28 cellular contexts compared by ENCODE assay signal in the genomic region with DNA sequence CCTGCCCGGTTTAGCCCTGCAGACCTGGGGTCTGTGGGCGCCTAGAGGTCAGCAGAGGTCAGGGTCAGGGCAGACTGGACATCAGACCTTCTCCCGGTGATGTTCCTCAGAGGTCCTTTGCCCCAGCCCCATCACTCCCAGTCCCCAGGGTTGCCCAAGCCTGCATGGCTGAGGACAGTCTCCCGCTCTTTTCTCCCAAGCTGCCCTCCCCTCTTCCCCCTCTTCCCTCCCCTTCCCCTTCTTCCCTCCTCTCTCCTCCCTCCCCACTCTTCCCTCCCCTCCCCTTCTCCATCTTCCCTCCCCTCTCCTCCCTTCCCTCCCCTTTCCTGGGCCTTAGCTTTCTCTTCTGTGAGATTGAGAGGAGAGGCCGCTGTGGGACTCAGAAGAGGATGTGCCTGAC. TPM values are rescaled to one million over a fixed set of nuclear protein-coding genes. Genes with fewer than 3 reads are reported as not detected.
"Had no signal": no experiment of that assay in that cellular context is flagged by ENCODE, and none has a peak within 500 bp of the region (broad histone marks: within the 10 kb centered on the region; RNA-seq: fewer than 3 reads in every experiment).

No MANE protein-coding gene starts in this region.

- H3K9me3 Mint-ChIP-seq: activated CD4-positive, alpha-beta memory T cell treated with anti-CD3 and anti-CD28 coated beads, Interleukin-2, amount 10 ng/mL, durations not matched to agents 7 days and 5 days; activated naive CD4-positive, alpha-beta T cell treated with anti-CD3 and anti-CD28 coated beads for 36 hours; activated T-helper 17 cell treated with anti-CD3 and anti-CD28 coated beads, Interleukin-2, amount 50 U/mL, for 72 hours; central memory CD8-positive, alpha-beta T cell; T-helper 1 cell treated with Interleukin-12 subunit alpha and Interleukin-12 subunit beta and Interleukin-4 antibody, amounts not matched to agents 30 μg/mL and 1 μg/mL, for 36 hours had no signal

- H3K4me3 ChIP-seq: MG63 had no signal

- H3K36me3 ChIP-seq: MG63 had no signal

- H3K9me3 ChIP-seq: MG63 had no signal

- DNase-seq: activated CD4-positive, alpha-beta memory T cell treated with anti-CD3 and anti-CD28 coated beads, Interleukin-2, amount 10 ng/mL, durations not matched to agents 7 days and 5 days; activated CD4-positive, alpha-beta T cell treated with anti-CD3 and anti-CD28 coated beads, Interleukin-2, amount 50 U/mL, for 1 hour; activated CD4-positive, CD25-positive, alpha-beta regulatory T cell; activated gamma-delta T cell; activated naive CD4-positive, alpha-beta T cell treated with anti-CD3 and anti-CD28 coated beads for 36 hours; activated T-cell treated with anti-CD3 and anti-CD28 coated beads for 4 hours; activated T-cell treated with anti-CD3 and anti-CD28 coated beads, Interleukin-2, amount 50 U/mL, for 48 hours; amygdala; MG63; NCI-H1105; NCI-H1436; NCI-H1694 treated with DMSO at 0.1 percent for 48 hours; NCI-H2029 treated with DMSO at 0.1 percent for 48 hours; NCI-H446; NCI-H524; NCI-H748 treated with DMSO at 0.1 percent for 48 hours; NK-92 treated with Interleukin-12 subunit alpha and Interleukin-12 subunit beta, amount 100 ng/mL, for 24 hours; PC-3; SHP77 treated with DMSO at 0.1 percent for 48 hours had no signal

- FAIRE-seq: astrocyte, RCC 7860 had no signal

- H3K4me1 Mint-ChIP-seq: activated CD4-positive, alpha-beta memory T cell treated with anti-CD3 and anti-CD28 coated beads, Interleukin-2, amount 10 ng/mL, durations not matched to agents 7 days and 5 days; activated T-helper 17 cell treated with anti-CD3 and anti-CD28 coated beads, Interleukin-2, amount 50 U/mL, for 72 hours; central memory CD8-positive, alpha-beta T cell had no signal

- H3K36me3 Mint-ChIP-seq: activated naive CD8-positive, alpha-beta T cell; brain had no signal

- ATAC-seq: activated T-helper 17 cell treated with anti-CD3 and anti-CD28 coated beads, Interleukin-2, amount 50 U/mL, for 72 hours; PC-3 had no signal

- H3K27ac Mint-ChIP-seq: activated CD4-positive, alpha-beta memory T cell treated with anti-CD3 and anti-CD28 coated beads, Interleukin-2, amount 10 ng/mL, durations not matched to agents 7 days and 5 days; activated naive CD4-positive, alpha-beta T cell treated with anti-CD3 and anti-CD28 coated beads for 36 hours; activated naive CD8-positive, alpha-beta T cell; activated T-helper 17 cell treated with anti-CD3 and anti-CD28 coated beads, Interleukin-2, amount 50 U/mL, for 72 hours; brain; T-helper 1 cell treated with Interleukin-12 subunit alpha and Interleukin-12 subunit beta and Interleukin-4 antibody, amounts not matched to agents 30 μg/mL and 1 μg/mL, for 36 hours had no signal

- H3K4me3 Mint-ChIP-seq: activated CD4-positive, alpha-beta memory T cell treated with anti-CD3 and anti-CD28 coated beads, Interleukin-2, amount 10 ng/mL, durations not matched to agents 7 days and 5 days; activated naive CD4-positive, alpha-beta T cell treated with anti-CD3 and anti-CD28 coated beads for 36 hours; activated naive CD8-positive, alpha-beta T cell; activated T-helper 17 cell treated with anti-CD3 and anti-CD28 coated beads, Interleukin-2, amount 50 U/mL, for 72 hours; central memory CD8-positive, alpha-beta T cell; T-helper 1 cell treated with Interleukin-12 subunit alpha and Interleukin-12 subunit beta and Interleukin-4 antibody, amounts not matched to agents 30 μg/mL and 1 μg/mL, for 36 hours had no signal

RNA-seq across cellular contexts. Expression of gene LHX3, which starts 10.4 kb away (rescaled TPM):
- total RNA-seq: activated CD8-positive, alpha-beta memory T cell treated with anti-CD3 and anti-CD28 coated beads for 36 hours; activated naive CD4-positive, alpha-beta T cell treated with anti-CD3 and anti-CD28 coated beads for 36 hours; astrocyte; PC-3; SK-MEL-5 had no signal
